Comparison of ENCODE assay signal across 26 cellular contexts in the genomic region with DNA sequence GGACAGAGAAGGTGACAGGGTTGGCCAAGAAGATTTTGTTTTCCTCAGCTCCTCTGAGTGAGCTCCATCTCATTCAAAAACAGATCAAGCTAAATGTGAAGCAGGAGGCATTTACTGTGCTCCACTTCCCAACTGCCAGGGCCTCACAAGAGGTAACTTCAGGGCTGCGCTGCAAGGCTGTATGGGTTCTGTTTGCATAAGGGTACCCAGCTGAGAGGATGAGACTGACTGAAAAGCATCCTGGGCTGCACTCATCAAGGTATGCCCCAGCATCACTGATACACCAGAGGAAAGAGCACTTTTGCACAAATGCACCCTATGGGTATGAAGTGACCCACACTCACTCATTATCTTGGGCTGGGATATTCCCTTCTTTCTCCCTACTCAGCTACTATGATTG.
"Had no signal": no experiment of that assay in that cellular context is flagged by ENCODE, and none has a peak within 500 bp of the region (broad histone marks: within the 10 kb centered on the region; RNA-seq: fewer than 3 reads in every experiment).

No MANE protein-coding gene starts in this region.

- H3K9me3 ChIP-seq: ascending aorta, body of pancreas had no signal

- H3K27me3 Mint-ChIP-seq: activated CD4-positive, alpha-beta memory T cell treated with anti-CD3 and anti-CD28 coated beads for 36 hours; activated CD4-positive, alpha-beta T cell treated with anti-CD3 and anti-CD28 coated beads, Interleukin-2, amount 10 ng/mL, durations not matched to agents 7 days and 5 days; activated naive CD8-positive, alpha-beta T cell treated with anti-CD3 and anti-CD28 coated beads, Interleukin-2, amount 50 U/mL, for 24 hours; T-helper 17 cell had no signal

- DNase-seq: activated CD4-positive, alpha-beta memory T cell treated with anti-CD3 and anti-CD28 coated beads for 36 hours; activated CD4-positive, alpha-beta T cell treated with anti-CD3 and anti-CD28 coated beads, Interleukin-2, amount 10 ng/mL, durations not matched to agents 7 days and 5 days; activated CD4-positive, CD25-positive, alpha-beta regulatory T cell; activated CD8-positive, alpha-beta memory T cell treated with anti-CD3 and anti-CD28 coated beads for 24 hours; activated effector memory CD4-positive, alpha-beta T cell treated with anti-CD3 and anti-CD28 coated beads, Interleukin-2, amount 50 U/mL, for 16 hours; activated naive CD4-positive, alpha-beta T cell treated with Interleukin-2 at 50 U/mL for 16 hours; activated naive CD8-positive, alpha-beta T cell treated with anti-CD3 and anti-CD28 coated beads, Interleukin-2, amount 50 U/mL, for 24 hours; activated T-cell treated with anti-CD3 and anti-CD28 coated beads, Interleukin-2, amount 50 U/mL, for 4 hours; amniotic stem cell; body of pancreas; central memory CD4-positive, alpha-beta T cell; IMR-90; Kasumi-1; KBM-7; NCI-H1105 treated with DMSO at 0.1 percent for 48 hours; NCI-H1436 treated with DMSO at 0.1 percent for 48 hours; NCI-H2029; NCI-H2107; NCI-H446 treated with DMSO at 0.1 percent for 48 hours; NCI-H524 treated with DMSO at 0.1 percent for 48 hours; NK-92 treated with Interleukin-12 subunit alpha and Interleukin-12 subunit beta, amount 100 ng/mL, for 24 hours; SHP77 treated with DMSO at 0.1 percent for 48 hours; T-helper 17 cell; T-helper 9 cell had no signal

- H3K4me3 Mint-ChIP-seq: activated CD4-positive, alpha-beta memory T cell treated with anti-CD3 and anti-CD28 coated beads for 36 hours; activated CD4-positive, alpha-beta T cell treated with anti-CD3 and anti-CD28 coated beads, Interleukin-2, amount 10 ng/mL, durations not matched to agents 7 days and 5 days; activated naive CD8-positive, alpha-beta T cell treated with anti-CD3 and anti-CD28 coated beads, Interleukin-2, amount 50 U/mL, for 24 hours; activated T-cell treated with anti-CD3 and anti-CD28 coated beads, Interleukin-2, amount 50 U/mL, for 4 hours; T-helper 17 cell had no signal

- H3K36me3 Mint-ChIP-seq: activated CD4-positive, alpha-beta memory T cell treated with anti-CD3 and anti-CD28 coated beads for 36 hours; activated naive CD4-positive, alpha-beta T cell treated with anti-CD3 and anti-CD28 coated beads, Interleukin-2, amount 50 U/mL, for 72 hours had no signal

- H3K27ac ChIP-seq: ascending aorta, body of pancreas had no signal

- H3K4me3 ChIP-seq: ascending aorta, body of pancreas had no signal

- H3K4me1 ChIP-seq: ascending aorta, body of pancreas had no signal

- H3K27ac Mint-ChIP-seq: activated CD4-positive, alpha-beta memory T cell treated with anti-CD3 and anti-CD28 coated beads for 36 hours; activated CD4-positive, alpha-beta T cell treated with anti-CD3 and anti-CD28 coated beads, Interleukin-2, amount 10 ng/mL, durations not matched to agents 7 days and 5 days; activated naive CD4-positive, alpha-beta T cell treated with anti-CD3 and anti-CD28 coated beads, Interleukin-2, amount 50 U/mL, for 72 hours; activated naive CD8-positive, alpha-beta T cell treated with anti-CD3 and anti-CD28 coated beads, Interleukin-2, amount 50 U/mL, for 24 hours; T-helper 17 cell had no signal

- H3K27me3 ChIP-seq: ascending aorta, body of pancreas had no signal

- H3K4me1 Mint-ChIP-seq: activated CD4-positive, alpha-beta T cell treated with anti-CD3 and anti-CD28 coated beads, Interleukin-2, amount 10 ng/mL, durations not matched to agents 7 days and 5 days; activated naive CD8-positive, alpha-beta T cell treated with anti-CD3 and anti-CD28 coated beads, Interleukin-2, amount 50 U/mL, for 24 hours; T-helper 17 cell had no signal

- ATAC-seq: activated naive CD4-positive, alpha-beta T cell treated with anti-CD3 and anti-CD28 coated beads, Interleukin-2, amount 50 U/mL, for 72 hours; activated naive CD8-positive, alpha-beta T cell treated with anti-CD3 and anti-CD28 coated beads, Interleukin-2, amount 50 U/mL, for 24 hours; activated T-cell treated with anti-CD3 and anti-CD28 coated beads, Interleukin-2, amount 50 U/mL, for 4 hours; body of pancreas; T-helper 17 cell had no signal

- H3K9me3 Mint-ChIP-seq: activated CD4-positive, alpha-beta T cell treated with anti-CD3 and anti-CD28 coated beads, Interleukin-2, amount 10 ng/mL, durations not matched to agents 7 days and 5 days; activated naive CD4-positive, alpha-beta T cell treated with anti-CD3 and anti-CD28 coated beads, Interleukin-2, amount 50 U/mL, for 72 hours; activated naive CD8-positive, alpha-beta T cell treated with anti-CD3 and anti-CD28 coated beads, Interleukin-2, amount 50 U/mL, for 24 hours; activated T-cell treated with anti-CD3 and anti-CD28 coated beads, Interleukin-2, amount 50 U/mL, for 4 hours had no signal

- H3K36me3 ChIP-seq: ascending aorta had no signal
